17 cellular contexts compared by ENCODE assay signal in the genomic region with DNA sequence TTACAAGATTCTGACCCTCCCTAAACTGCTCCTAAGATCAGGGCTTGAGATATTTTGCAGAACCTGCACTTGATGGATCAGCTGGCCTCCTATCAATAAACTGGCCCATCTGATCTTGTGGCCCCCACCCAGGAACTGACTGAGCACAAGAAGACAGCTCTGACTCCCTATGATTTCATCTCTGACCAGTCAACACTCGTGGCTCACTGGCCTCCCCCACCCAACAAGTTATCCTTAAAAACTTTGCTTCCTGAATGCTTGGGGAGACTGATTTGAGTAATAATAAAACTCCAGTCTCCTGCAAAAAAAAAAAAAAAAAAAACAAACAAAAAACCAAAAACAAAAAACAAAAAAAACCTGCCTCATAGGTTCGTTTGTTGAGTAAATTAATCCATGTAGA. TPM values are rescaled to one million over a fixed set of nuclear protein-coding genes. Genes with fewer than 3 reads are reported as not detected.
"Had no signal": no experiment of that assay in that cellular context is flagged by ENCODE, and none has a peak within 500 bp of the region (broad histone marks: within the 10 kb centered on the region; RNA-seq: fewer than 3 reads in every experiment).

No MANE protein-coding gene starts in this region.

RNA-seq across cellular contexts. Expression of gene ACTL8, which starts 8.9 kb away (rescaled TPM):
- total RNA-seq: activated naive CD8-positive, alpha-beta T cell treated with anti-CD3 and anti-CD28 coated beads for 36 hours; activated naive CD8-positive, alpha-beta T cell treated with anti-CD3 and anti-CD28 coated beads, Interleukin-2, amount 10 ng/mL, durations not matched to agents 7 days and 5 days; activated T-cell treated with anti-CD3 and anti-CD28 coated beads, Interleukin-2, amount 50 U/mL, for 4 hours; activated T-cell treated with anti-CD3 and anti-CD28 coated beads, Interleukin-2, amount 50 U/mL, for 72 hours; activated T-helper 1 cell treated with anti-CD3 and anti-CD28 coated beads, Interleukin-12 subunit alpha, Interleukin-12 subunit beta, Interleukin-2, Interleukin-4 antibody, amounts not matched to agents 30 ng/mL and 10 ng/mL and 1 ng/mL, durations not matched to agents 14 hours and 24 hours and 36 hours; activated T-helper 2 cell treated with anti-CD3 and anti-CD28 coated beads, Interferon-gamma antibody, Interleukin-2, Interleukin-4, amounts not matched to agents 10 μg/mL and 5 μg/mL and 100 μg/mL, durations not matched to agents 14 hours and 24 hours and 36 hours; adrenal gland; aorta; ascending aorta; body of pancreas; breast epithelium; bronchial epithelial cell; cardiac muscle cell; cardiac septum; cerebellum; chondrocyte had no signal
- polyA plus RNA-seq: adipose tissue, adrenal gland, aorta, cardiac muscle cell had no signal
